In the genomic region with DNA sequence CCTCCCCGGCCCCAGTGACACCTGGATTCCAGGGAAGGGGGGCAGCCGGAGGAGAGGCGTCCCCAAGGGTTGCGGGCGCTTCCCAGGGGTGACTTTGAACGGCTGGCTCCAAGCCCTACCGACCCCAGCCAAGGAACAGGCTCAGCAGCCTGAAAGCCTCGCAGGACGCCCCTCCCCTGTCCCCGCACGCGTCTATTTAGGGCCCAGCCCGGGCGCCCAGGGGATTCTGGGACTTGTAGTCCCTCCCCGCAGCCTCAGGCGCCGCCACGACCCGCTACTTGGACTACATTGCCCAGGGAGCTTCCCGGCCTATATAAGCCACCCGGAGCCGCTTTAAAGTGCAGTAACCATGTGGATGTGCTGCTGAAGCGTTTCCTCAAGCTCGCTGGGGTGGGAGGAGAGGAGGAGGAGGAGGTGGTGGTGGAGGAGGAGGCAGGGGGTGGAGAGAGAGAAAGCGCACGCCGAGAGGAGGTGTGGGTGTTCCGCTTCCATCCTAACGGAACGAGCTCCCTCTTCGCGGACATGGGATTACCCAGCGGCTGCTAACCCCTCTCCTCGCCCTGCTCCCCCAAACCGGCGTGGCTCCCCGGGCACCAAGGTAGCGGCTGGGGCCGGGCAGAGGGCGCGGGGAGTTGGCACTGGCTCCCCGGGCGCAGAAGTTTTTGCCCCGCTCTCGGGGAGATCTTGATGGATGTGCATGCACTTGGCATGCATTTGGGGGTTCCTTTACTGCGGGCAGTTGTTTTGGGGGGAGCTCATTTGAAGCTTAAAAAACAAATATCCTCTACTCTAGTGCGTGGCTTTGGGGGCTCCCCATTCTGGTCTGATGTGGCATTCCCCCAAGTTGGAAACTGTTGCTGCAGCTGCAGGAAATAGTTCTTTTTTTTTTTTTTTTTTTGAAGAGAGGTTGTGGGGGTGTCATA, we compare ENCODE assay signal across 8 cellular contexts. TPM values are rescaled to one million over a fixed set of nuclear protein-coding genes. Genes with fewer than 3 reads are reported as not detected.
A peak's percentile ranks its signal among the peaks of the same experiment; 100 is the strongest.
DNase-seq lines count a peak whose midpoint lies in the region; ATAC-seq lines count a peak whose summit lies in the region.

A gene (plus strand): TSS at position 341 of the 923 bp plus-strand sequence. CDS start 23,144 bp downstream, outside the sequence.

- peak within 1 kb of the TSS; percentile 82 for H3K4me3 ChIP-seq in CD8-positive, alpha-beta memory T cell (ENCODE audit: low read length)
- peak within 1 kb of the TSS; percentile 92 for H3K4me3 ChIP-seq in effector memory CD4-positive, alpha-beta T cell (ENCODE audit: insufficient read depth, low read depth, low read length, poor library complexity, severe bottlenecking)

- no peaks in the 10 kb centered on the region for H3K27me3 Mint-ChIP-seq in CD8-positive, alpha-beta memory T cell

- DNase-seq in CD8-positive, alpha-beta memory T cell = peak; percentile 95 to 100 (median 97)
- DNase-seq in HS-5 (ENCODE audit: low read depth) (peak; percentile 91), medulla oblongata (ENCODE audit: extremely low spot score) (peak; percentile 99)
- DNase-seq in NK-92 treated with Interleukin-12 subunit alpha and Interleukin-12 subunit beta, amount 100 ng/mL, for 24 hours (lab: John Stamatoyannopoulos, UW) = peak; percentile 96
- peak; percentile 98 for DNase-seq in activated CD8-positive, alpha-beta memory T cell treated with anti-CD3 and anti-CD28 coated beads for 24 hours
- peak; percentile 97 to 98 (median 98) for DNase-seq in effector memory CD4-positive, alpha-beta T cell
- peak; percentile 98 for DNase-seq in stimulated activated CD8-positive, alpha-beta memory T cell treated with anti-CD3 and anti-CD28 coated beads, Interleukin-12 subunit alpha, Interleukin-12 subunit beta, amount 100 ng/mL, for 1 hour (ENCODE audit: low read depth)

- CTCF ChIA-PET in CD8-positive, alpha-beta memory T cell (lab: Charles Lee) = interaction anchor here (0.7 to 3.7 kb wide), 14 partner anchors 9 to 142 kb away, joined by 3 to 21 read pairs (median 4); a partner anchor contains a TSS

- H3K4me1 ChIP-seq in CD8-positive, alpha-beta memory T cell (ENCODE audit: insufficient read depth, low read length) = peaks cover 26% of the 10 kb centered on the region
- H3K4me1 ChIP-seq in effector memory CD4-positive, alpha-beta T cell (ENCODE audit: control insufficient read depth, insufficient read depth, low read length, poor library complexity, severe bottlenecking) = peaks cover 16% of the 10 kb centered on the region

- H3K4me3 Mint-ChIP-seq in CD8-positive, alpha-beta memory T cell = peak within 1 kb of the TSS; percentile 90 to 98 (median 94)

- peaks cover 5 to 31% (median 5%) of the 10 kb centered on the region in 3 donors for H3K36me3 Mint-ChIP-seq in CD8-positive, alpha-beta memory T cell

- H3K4me1 Mint-ChIP-seq in CD8-positive, alpha-beta memory T cell = peaks cover 40 to 60% (median 58%) of the 10 kb centered on the region in 3 donors

- peak within 1 kb of the TSS; percentile 79 for H3K27ac ChIP-seq in CD8-positive, alpha-beta memory T cell (ENCODE audit: low read depth, low read length)
- peak within 1 kb of the TSS; percentile 87 for H3K27ac ChIP-seq in effector memory CD4-positive, alpha-beta T cell (ENCODE audit: insufficient read depth, low read length, poor library complexity, severe bottlenecking)

- no peaks in the 10 kb centered on the region for H3K27me3 ChIP-seq in CD8-positive, alpha-beta memory T cell (ENCODE audit: insufficient read depth, low read length, poor library complexity, severe bottlenecking)
- no peaks in the 10 kb centered on the region for H3K27me3 ChIP-seq in effector memory CD4-positive, alpha-beta T cell (replicated peaks; ENCODE audit: control insufficient read depth, insufficient read depth, low read length, poor library complexity, severe bottlenecking)

- H3K36me3 ChIP-seq in CD8-positive, alpha-beta memory T cell (ENCODE audit: insufficient read depth, low read length) = no peaks in the 10 kb centered on the region
- H3K36me3 ChIP-seq in effector memory CD4-positive, alpha-beta T cell (ENCODE audit: control insufficient read depth, insufficient read depth, low read length) = peaks cover 2% of the 10 kb centered on the region

- POLR2A ChIA-PET in CD8-positive, alpha-beta memory T cell (lab: Charles Lee) = interaction anchor here (0.6 to 2.7 kb wide), 18 partner anchors 10 to 695 kb away, joined by 3 to 39 read pairs (median 5); a partner anchor contains a TSS

- no peaks in the 10 kb centered on the region for H3K9me3 ChIP-seq in CD8-positive, alpha-beta memory T cell (ENCODE audit: low read length)
- no peaks in the 10 kb centered on the region for H3K9me3 ChIP-seq in effector memory CD4-positive, alpha-beta T cell (ENCODE audit: control insufficient read depth, low read length)

- H3K9me3 Mint-ChIP-seq in CD8-positive, alpha-beta memory T cell = no peaks in the 10 kb centered on the region

- peak within 1 kb of the TSS; percentile 71 to 99 (median 92) for H3K27ac Mint-ChIP-seq in CD8-positive, alpha-beta memory T cell

- ATAC-seq in GM19468 (IDR thresholded peaks at IDR 0.05; ENCODE audit: extremely low read depth, unreplicated experiment) = peak; percentile 93

RNA-seq across cellular contexts. Expression of the gene that starts here (rescaled TPM):
- total RNA-seq in CD8-positive, alpha-beta memory T cell = 10 to 100 TPM; 82.6 to 85.8 TPM
- polyA plus RNA-seq in CD8-positive, alpha-beta memory T cell = 14.9 TPM

Comparison
In these comparisons a context has a peak if more than half of its experiments do, and no peak if none do; other contexts are left out.
1. Peak in every context shown above with its lines: DNase-seq, ATAC-seq, H3K4me3 ChIP-seq and H3K27ac ChIP-seq.